In the genomic region with DNA sequence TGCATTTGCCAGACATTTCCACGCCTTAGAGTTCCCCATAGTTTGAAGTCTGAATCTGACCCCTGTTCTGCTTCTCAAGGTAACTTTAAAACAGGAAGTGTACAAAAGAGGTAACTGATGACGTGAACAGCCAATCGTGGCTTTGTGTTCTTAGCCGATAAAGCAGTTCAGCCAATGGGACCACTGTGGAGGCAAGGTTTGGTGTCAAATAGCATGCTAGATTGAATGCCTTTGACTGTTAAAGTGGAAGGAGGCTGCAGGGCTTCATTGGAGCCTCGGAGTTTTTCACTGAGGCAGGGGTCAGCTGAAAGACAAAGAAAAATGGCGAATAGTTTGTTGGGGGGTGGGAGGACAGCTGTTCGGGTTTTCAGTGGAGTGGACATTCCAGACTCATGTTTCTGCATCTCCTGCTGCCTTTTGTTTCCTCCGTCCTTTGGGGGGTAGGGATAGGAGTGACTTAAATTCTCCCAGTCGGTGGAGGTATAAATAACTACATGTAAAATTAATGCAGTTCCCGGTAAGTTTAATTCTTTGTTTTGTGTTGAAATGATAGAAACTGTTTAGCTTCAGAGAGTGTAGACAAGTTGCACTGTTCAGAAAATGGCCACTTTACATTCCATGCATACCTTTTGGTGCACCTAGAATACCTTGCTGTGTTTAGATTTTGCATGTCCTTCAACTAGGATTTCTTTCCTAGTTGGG, we compare ENCODE assay signal across 1 cellular context.
TF ChIP-seq lines count a peak whose summit lies in the region.

No MANE protein-coding gene starts in this region.

TF ChIP-seq in HepG2, 621 proteins besides CTCF, POLR2A, EP300 and RAD21 (continued from another document and continues in another):
- TF ChIP-seq, protein P1, sequence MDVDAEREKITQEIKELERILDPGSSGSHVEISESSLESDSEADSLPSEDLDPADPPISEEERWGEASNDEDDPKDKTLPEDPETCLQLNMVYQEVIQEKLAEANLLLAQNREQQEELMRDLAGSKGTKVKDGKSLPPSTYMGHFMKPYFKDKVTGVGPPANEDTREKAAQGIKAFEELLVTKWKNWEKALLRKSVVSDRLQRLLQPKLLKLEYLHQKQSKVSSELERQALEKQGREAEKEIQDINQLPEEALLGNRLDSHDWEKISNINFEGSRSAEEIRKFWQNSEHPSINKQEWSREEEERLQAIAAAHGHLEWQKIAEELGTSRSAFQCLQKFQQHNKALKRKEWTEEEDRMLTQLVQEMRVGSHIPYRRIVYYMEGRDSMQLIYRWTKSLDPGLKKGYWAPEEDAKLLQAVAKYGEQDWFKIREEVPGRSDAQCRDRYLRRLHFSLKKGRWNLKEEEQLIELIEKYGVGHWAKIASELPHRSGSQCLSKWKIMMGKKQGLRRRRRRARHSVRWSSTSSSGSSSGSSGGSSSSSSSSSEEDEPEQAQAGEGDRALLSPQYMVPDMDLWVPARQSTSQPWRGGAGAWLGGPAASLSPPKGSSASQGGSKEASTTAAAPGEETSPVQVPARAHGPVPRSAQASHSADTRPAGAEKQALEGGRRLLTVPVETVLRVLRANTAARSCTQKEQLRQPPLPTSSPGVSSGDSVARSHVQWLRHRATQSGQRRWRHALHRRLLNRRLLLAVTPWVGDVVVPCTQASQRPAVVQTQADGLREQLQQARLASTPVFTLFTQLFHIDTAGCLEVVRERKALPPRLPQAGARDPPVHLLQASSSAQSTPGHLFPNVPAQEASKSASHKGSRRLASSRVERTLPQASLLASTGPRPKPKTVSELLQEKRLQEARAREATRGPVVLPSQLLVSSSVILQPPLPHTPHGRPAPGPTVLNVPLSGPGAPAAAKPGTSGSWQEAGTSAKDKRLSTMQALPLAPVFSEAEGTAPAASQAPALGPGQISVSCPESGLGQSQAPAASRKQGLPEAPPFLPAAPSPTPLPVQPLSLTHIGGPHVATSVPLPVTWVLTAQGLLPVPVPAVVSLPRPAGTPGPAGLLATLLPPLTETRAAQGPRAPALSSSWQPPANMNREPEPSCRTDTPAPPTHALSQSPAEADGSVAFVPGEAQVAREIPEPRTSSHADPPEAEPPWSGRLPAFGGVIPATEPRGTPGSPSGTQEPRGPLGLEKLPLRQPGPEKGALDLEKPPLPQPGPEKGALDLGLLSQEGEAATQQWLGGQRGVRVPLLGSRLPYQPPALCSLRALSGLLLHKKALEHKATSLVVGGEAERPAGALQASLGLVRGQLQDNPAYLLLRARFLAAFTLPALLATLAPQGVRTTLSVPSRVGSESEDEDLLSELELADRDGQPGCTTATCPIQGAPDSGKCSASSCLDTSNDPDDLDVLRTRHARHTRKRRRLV (CRISPR knock-in tag; IDR thresholded peaks at IDR 0.05), result no peak
- no peak for TF ChIP-seq NFRKB (IDR thresholded peaks at IDR 0.05)
- TF ChIP-seq, protein P2, sequence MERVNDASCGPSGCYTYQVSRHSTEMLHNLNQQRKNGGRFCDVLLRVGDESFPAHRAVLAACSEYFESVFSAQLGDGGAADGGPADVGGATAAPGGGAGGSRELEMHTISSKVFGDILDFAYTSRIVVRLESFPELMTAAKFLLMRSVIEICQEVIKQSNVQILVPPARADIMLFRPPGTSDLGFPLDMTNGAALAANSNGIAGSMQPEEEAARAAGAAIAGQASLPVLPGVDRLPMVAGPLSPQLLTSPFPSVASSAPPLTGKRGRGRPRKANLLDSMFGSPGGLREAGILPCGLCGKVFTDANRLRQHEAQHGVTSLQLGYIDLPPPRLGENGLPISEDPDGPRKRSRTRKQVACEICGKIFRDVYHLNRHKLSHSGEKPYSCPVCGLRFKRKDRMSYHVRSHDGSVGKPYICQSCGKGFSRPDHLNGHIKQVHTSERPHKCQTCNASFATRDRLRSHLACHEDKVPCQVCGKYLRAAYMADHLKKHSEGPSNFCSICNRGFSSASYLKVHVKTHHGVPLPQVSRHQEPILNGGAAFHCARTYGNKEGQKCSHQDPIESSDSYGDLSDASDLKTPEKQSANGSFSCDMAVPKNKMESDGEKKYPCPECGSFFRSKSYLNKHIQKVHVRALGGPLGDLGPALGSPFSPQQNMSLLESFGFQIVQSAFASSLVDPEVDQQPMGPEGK (CRISPR knock-in tag; IDR thresholded peaks at IDR 0.05), result no peak; the same call in 1 of the 2 replicates
- TF ChIP-seq, protein P3, sequence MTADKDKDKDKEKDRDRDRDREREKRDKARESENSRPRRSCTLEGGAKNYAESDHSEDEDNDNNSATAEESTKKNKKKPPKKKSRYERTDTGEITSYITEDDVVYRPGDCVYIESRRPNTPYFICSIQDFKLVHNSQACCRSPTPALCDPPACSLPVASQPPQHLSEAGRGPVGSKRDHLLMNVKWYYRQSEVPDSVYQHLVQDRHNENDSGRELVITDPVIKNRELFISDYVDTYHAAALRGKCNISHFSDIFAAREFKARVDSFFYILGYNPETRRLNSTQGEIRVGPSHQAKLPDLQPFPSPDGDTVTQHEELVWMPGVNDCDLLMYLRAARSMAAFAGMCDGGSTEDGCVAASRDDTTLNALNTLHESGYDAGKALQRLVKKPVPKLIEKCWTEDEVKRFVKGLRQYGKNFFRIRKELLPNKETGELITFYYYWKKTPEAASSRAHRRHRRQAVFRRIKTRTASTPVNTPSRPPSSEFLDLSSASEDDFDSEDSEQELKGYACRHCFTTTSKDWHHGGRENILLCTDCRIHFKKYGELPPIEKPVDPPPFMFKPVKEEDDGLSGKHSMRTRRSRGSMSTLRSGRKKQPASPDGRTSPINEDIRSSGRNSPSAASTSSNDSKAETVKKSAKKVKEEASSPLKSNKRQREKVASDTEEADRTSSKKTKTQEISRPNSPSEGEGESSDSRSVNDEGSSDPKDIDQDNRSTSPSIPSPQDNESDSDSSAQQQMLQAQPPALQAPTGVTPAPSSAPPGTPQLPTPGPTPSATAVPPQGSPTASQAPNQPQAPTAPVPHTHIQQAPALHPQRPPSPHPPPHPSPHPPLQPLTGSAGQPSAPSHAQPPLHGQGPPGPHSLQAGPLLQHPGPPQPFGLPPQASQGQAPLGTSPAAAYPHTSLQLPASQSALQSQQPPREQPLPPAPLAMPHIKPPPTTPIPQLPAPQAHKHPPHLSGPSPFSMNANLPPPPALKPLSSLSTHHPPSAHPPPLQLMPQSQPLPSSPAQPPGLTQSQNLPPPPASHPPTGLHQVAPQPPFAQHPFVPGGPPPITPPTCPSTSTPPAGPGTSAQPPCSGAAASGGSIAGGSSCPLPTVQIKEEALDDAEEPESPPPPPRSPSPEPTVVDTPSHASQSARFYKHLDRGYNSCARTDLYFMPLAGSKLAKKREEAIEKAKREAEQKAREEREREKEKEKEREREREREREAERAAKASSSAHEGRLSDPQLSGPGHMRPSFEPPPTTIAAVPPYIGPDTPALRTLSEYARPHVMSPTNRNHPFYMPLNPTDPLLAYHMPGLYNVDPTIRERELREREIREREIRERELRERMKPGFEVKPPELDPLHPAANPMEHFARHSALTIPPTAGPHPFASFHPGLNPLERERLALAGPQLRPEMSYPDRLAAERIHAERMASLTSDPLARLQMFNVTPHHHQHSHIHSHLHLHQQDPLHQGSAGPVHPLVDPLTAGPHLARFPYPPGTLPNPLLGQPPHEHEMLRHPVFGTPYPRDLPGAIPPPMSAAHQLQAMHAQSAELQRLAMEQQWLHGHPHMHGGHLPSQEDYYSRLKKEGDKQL (CRISPR knock-in tag; IDR thresholded peaks at IDR 0.05; ENCODE audit: low read depth), result no peak
- TF ChIP-seq TAF1 (CRISPR knock-in tag; IDR thresholded peaks at IDR 0.05), result peak; percentile 79
- TF ChIP-seq, protein P4, sequence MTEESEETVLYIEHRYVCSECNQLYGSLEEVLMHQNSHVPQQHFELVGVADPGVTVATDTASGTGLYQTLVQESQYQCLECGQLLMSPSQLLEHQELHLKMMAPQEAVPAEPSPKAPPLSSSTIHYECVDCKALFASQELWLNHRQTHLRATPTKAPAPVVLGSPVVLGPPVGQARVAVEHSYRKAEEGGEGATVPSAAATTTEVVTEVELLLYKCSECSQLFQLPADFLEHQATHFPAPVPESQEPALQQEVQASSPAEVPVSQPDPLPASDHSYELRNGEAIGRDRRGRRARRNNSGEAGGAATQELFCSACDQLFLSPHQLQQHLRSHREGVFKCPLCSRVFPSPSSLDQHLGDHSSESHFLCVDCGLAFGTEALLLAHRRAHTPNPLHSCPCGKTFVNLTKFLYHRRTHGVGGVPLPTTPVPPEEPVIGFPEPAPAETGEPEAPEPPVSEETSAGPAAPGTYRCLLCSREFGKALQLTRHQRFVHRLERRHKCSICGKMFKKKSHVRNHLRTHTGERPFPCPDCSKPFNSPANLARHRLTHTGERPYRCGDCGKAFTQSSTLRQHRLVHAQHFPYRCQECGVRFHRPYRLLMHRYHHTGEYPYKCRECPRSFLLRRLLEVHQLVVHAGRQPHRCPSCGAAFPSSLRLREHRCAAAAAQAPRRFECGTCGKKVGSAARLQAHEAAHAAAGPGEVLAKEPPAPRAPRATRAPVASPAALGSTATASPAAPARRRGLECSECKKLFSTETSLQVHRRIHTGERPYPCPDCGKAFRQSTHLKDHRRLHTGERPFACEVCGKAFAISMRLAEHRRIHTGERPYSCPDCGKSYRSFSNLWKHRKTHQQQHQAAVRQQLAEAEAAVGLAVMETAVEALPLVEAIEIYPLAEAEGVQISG (CRISPR knock-in tag; IDR thresholded peaks at IDR 0.05), result 0 out of 2 replicates have a peak, but pooled peaks have one; percentile 22
- TF ChIP-seq, protein P5, sequence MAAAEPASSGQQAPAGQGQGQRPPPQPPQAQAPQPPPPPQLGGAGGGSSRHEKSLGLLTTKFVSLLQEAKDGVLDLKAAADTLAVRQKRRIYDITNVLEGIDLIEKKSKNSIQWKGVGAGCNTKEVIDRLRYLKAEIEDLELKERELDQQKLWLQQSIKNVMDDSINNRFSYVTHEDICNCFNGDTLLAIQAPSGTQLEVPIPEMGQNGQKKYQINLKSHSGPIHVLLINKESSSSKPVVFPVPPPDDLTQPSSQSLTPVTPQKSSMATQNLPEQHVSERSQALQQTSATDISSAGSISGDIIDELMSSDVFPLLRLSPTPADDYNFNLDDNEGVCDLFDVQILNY (CRISPR knock-in tag; conservative IDR thresholded peaks at IDR 0.05), result no peak
- TF ChIP-seq ZNF737 (CRISPR knock-in tag; IDR thresholded peaks at IDR 0.05; ENCODE audit: borderline replicate concordance), result no peak
- TF ChIP-seq HOXA7 (CRISPR knock-in tag; IDR thresholded peaks at IDR 0.05), result no peak
- TF ChIP-seq, protein P6, sequence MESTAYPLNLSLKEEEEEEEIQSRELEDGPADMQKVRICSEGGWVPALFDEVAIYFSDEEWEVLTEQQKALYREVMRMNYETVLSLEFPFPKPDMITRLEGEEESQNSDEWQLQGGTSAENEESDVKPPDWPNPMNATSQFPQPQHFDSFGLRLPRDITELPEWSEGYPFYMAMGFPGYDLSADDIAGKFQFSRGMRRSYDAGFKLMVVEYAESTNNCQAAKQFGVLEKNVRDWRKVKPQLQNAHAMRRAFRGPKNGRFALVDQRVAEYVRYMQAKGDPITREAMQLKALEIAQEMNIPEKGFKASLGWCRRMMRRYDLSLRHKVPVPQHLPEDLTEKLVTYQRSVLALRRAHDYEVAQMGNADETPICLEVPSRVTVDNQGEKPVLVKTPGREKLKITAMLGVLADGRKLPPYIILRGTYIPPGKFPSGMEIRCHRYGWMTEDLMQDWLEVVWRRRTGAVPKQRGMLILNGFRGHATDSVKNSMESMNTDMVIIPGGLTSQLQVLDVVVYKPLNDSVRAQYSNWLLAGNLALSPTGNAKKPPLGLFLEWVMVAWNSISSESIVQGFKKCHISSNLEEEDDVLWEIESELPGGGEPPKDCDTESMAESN (CRISPR knock-in tag; conservative IDR thresholded peaks at IDR 0.05), result no peak; the same call in 1 of the 2 replicates
- TF ChIP-seq ZNF367 (CRISPR knock-in tag; IDR thresholded peaks at IDR 0.05; ENCODE audit: borderline replicate concordance), result no peak
- TF ChIP-seq, protein P7, sequence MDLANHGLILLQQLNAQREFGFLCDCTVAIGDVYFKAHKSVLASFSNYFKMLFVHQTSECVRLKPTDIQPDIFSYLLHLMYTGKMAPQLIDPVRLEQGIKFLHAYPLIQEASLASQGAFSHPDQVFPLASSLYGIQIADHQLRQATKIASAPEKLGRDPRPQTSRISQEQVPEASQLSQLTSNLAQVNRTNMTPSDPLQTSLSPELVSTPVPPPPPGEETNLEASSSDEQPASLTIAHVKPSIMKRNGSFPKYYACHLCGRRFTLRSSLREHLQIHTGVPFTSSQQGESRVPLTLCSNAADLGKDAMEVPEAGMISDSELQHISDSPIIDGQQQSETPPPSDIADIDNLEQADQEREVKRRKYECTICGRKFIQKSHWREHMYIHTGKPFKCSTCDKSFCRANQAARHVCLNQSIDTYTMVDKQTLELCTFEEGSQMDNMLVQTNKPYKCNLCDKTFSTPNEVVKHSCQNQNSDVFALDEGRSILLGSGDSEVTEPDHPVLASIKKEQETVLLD (CRISPR knock-in tag; IDR thresholded peaks at IDR 0.05; ENCODE audit: low read depth), result no peak
- TF ChIP-seq, protein P8, sequence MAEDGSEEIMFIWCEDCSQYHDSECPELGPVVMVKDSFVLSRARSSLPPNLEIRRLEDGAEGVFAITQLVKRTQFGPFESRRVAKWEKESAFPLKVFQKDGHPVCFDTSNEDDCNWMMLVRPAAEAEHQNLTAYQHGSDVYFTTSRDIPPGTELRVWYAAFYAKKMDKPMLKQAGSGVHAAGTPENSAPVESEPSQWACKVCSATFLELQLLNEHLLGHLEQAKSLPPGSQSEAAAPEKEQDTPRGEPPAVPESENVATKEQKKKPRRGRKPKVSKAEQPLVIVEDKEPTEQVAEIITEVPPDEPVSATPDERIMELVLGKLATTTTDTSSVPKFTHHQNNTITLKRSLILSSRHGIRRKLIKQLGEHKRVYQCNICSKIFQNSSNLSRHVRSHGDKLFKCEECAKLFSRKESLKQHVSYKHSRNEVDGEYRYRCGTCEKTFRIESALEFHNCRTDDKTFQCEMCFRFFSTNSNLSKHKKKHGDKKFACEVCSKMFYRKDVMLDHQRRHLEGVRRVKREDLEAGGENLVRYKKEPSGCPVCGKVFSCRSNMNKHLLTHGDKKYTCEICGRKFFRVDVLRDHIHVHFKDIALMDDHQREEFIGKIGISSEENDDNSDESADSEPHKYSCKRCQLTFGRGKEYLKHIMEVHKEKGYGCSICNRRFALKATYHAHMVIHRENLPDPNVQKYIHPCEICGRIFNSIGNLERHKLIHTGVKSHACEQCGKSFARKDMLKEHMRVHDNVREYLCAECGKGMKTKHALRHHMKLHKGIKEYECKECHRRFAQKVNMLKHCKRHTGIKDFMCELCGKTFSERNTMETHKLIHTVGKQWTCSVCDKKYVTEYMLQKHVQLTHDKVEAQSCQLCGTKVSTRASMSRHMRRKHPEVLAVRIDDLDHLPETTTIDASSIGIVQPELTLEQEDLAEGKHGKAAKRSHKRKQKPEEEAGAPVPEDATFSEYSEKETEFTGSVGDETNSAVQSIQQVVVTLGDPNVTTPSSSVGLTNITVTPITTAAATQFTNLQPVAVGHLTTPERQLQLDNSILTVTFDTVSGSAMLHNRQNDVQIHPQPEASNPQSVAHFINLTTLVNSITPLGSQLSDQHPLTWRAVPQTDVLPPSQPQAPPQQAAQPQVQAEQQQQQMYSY (CRISPR knock-in tag; IDR thresholded peaks at IDR 0.05), result no peak
- TF ChIP-seq SAP130 (CRISPR knock-in tag; IDR thresholded peaks at IDR 0.05; ENCODE audit: low read depth), result peak; percentile 78
